In genomic region chr22:41935015-41935908, GRCh38 we compare ENCODE assay signal across 21 cellular contexts. TPM values are rescaled to one million over a fixed set of nuclear protein-coding genes. Genes with fewer than 3 reads are reported as not detected.
DNase-seq lines count a peak whose midpoint lies in the region; ATAC-seq, FAIRE-seq and TF ChIP-seq lines count a peak whose summit lies in the region.
"Had no signal": no experiment of that assay in that cellular context is flagged by ENCODE, and none has a peak within 500 bp of the region (broad histone marks: within the 10 kb centered on the region; RNA-seq: fewer than 3 reads in every experiment).

No MANE protein-coding gene starts in this region.

- H4K20me1 ChIP-seq in SU-DHL-6 (ENCODE audit: low read depth, low read length), result no peaks in the 10 kb centered on the region

- peak overlapping the region; percentile 93 for H3K27ac ChIP-seq in SU-DHL-6 (ENCODE audit: low read depth, low read length)
- no peak overlapping the region for H3K27ac ChIP-seq in CD4-positive, alpha-beta T cell (ENCODE audit: low read depth, low read length)

- no peak for ATAC-seq in CD4-positive, alpha-beta T cell (ENCODE audit: poor library complexity)
- no peak for ATAC-seq in HG03565 (IDR thresholded peaks at IDR 0.05; ENCODE audit: unreplicated experiment)
- ATAC-seq: activated CD4-positive, CD25-positive, alpha-beta regulatory T cell treated with anti-CD3 and anti-CD28 coated beads, Interleukin-2, amount 50 U/mL, for 24 hours; sciatic nerve had no signal

- peaks cover 45% of the 10 kb centered on the region for H3F3A ChIP-seq in SU-DHL-6 (ENCODE audit: insufficient read depth)

- peak in 9 of 14 donors; percentile 15 to 99 (median 25) for DNase-seq in C1 segment of cervical spinal cord (lab: John Stamatoyannopoulos, UW)
- no peak for DNase-seq in GM19239 (ENCODE audit: insufficient read length, low spot score)
- peak; percentile 47 for DNase-seq in islet precursor cell
- no peak for DNase-seq in CD4-positive, alpha-beta T cell
- DNase-seq in lower leg skin (ENCODE audit: low spot score in 2 of 2), result no peak
- DNase-seq in T-helper 9 cell, result no peak
- DNase-seq: central memory CD4-positive, alpha-beta T cell; DMS153; foreskin fibroblast; NCI-H1436; NCI-H510A treated with DMSO at 0.1 percent for 48 hours; stimulated activated CD4-positive, alpha-beta T cell treated with anti-CD3 and anti-CD28 coated beads, Interleukin-2, amount 100 ng/mL, for 48 hours had no signal

- intact Hi-C loops in CD4-positive, alpha-beta T cell (cut with DNase I, micrococcal nuclease), result no loop called here
- intact Hi-C loops in lower leg skin (cut with DNase I; ENCODE audit: low total_unique reads), result no loop called here

- no peak overlapping the region for H3K4me3 Mint-ChIP-seq in CD4-positive, alpha-beta T cell
- H3K4me3 Mint-ChIP-seq: neural crest cell had no signal

- POLR2A ChIA-PET in CD4-positive, alpha-beta T cell (lab: Charles Lee), result interaction anchor here (2.3 kb wide), 1 partner anchor 9 kb away, joined by 7 read pairs; the partner anchor contains the start of gene TNFRSF13C

- no peak overlapping the region for H2AFZ ChIP-seq in SU-DHL-6 (ENCODE audit: low read depth, low read length, severe bottlenecking)

- H3K36me3 Mint-ChIP-seq in CD4-positive, alpha-beta T cell (ENCODE audit: low read depth), result peaks cover 4% of the 10 kb centered on the region

- H3K9ac ChIP-seq in SU-DHL-6 (ENCODE audit: low read length), result peak overlapping the region; percentile 47

- H3K9me2 ChIP-seq in SU-DHL-6 (replicated peaks; ENCODE audit: insufficient read depth, low read length), result no peaks in the 10 kb centered on the region

- H3K27ac Mint-ChIP-seq in CD4-positive, alpha-beta T cell, result no peak overlapping the region

- H3K27me3 Mint-ChIP-seq in CD4-positive, alpha-beta T cell, result no peaks in the 10 kb centered on the region

- no peaks in the 10 kb centered on the region for H3K36me3 ChIP-seq in SU-DHL-6 (ENCODE audit: low read length)
- H3K36me3 ChIP-seq: tibial nerve had no signal

- H3K9me3 ChIP-seq in SU-DHL-6 (ENCODE audit: insufficient read depth, low read length), result no peaks in the 10 kb centered on the region
- no peaks in the 10 kb centered on the region for H3K9me3 ChIP-seq in CD4-positive, alpha-beta T cell (ENCODE audit: control insufficient read depth, low read length)
- H3K9me3 ChIP-seq: HAP-1, tibial nerve had no signal

- WGBS in lower leg skin, 2 donors, result 89 to 90% methylated on average over 15 to 17 of the region's 17 CpGs

- no peak for TF ChIP-seq CTCF in SU-DHL-6 (IDR thresholded peaks at IDR 0.05; ENCODE audit: insufficient read depth, low read length, poor library complexity, severe bottlenecking)
- TF ChIP-seq CTCF in CD4-positive, alpha-beta T cell (IDR thresholded peaks at IDR 0.05), result no peak
- no peak for TF ChIP-seq CTCF in lower leg skin (IDR thresholded peaks at IDR 0.05)

- H3K79me2 ChIP-seq in SU-DHL-6 (ENCODE audit: insufficient read depth, low read length), result no peaks in the 10 kb centered on the region; the same call in 1 of the 2 replicates

- FAIRE-seq in GM19239 (lab: Jason Lieb, UNC), result peak; percentile 67
- FAIRE-seq: endometrium had no signal

- H3K4me3 ChIP-seq in SU-DHL-6 (ENCODE audit: insufficient read depth, low read length, poor library complexity, severe bottlenecking) (no peak overlapping the region), lower leg skin (ENCODE audit: low read depth, poor library complexity, severe bottlenecking) (no peak overlapping the region)
- H3K4me3 ChIP-seq: HAP-1, lung, tibial nerve had no signal

- no peak for TF ChIP-seq POLR2A in lower leg skin (IDR thresholded peaks at IDR 0.05)

- H3K9me3 Mint-ChIP-seq in CD4-positive, alpha-beta T cell, result no peaks in the 10 kb centered on the region
- H3K9me3 Mint-ChIP-seq: neural crest cell had no signal

- CTCF ChIA-PET in CD4-positive, alpha-beta T cell (lab: Charles Lee), result interaction anchor here (0.8 to 6.7 kb wide), 2 partner anchors 9 to 10 kb away, joined by 3 to 63 read pairs; partner anchors contain the start of gene TNFRSF13C

- H3K27me3 ChIP-seq in SU-DHL-6 (ENCODE audit: low read length), result no peaks in the 10 kb centered on the region
- no peaks in the 10 kb centered on the region for H3K27me3 ChIP-seq in CD4-positive, alpha-beta T cell (ENCODE audit: control insufficient read depth, insufficient read depth, low read length)
- H3K27me3 ChIP-seq: tibial nerve had no signal

- peak overlapping the region; percentile 52 for H3K4me2 ChIP-seq in SU-DHL-6 (ENCODE audit: low read depth, low read length, poor library complexity, severe bottlenecking)

- H3K4me1 Mint-ChIP-seq in CD4-positive, alpha-beta T cell (ENCODE audit: low read depth), result peaks cover 18% of the 10 kb centered on the region

RNA-seq across cellular contexts. Expression of gene TNFRSF13C, which starts 8.7 kb away (rescaled TPM):
- total RNA-seq in CD4-positive, alpha-beta T cell, result 10 to 100 TPM; 12.2 to 12.9 TPM
- 1 to 10 TPM; 1.6 to 2.9 (median 1.7) TPM for total RNA-seq in lower leg skin

RNA-seq across cellular contexts. Expression of gene CENPM, which starts 11.7 kb away (rescaled TPM):
- 1 to 10 TPM; 7.6 to 8.4 TPM for total RNA-seq in CD4-positive, alpha-beta T cell
- 10 to 100 TPM in 2 of 4 donors, 1 to 10 TPM in 2; 5.9 to 20.2 (median 9.1) TPM for total RNA-seq in lower leg skin
- total RNA-seq: sciatic nerve had no signal

RNA-seq across cellular contexts. Expression of gene SHISA8, which starts 20.4 kb away (rescaled TPM):
- under 1 TPM; 0.56 to 0.60 TPM for total RNA-seq in CD4-positive, alpha-beta T cell
- 1 to 10 TPM in 2 of 4 donors, under 1 TPM in 2; 0.46 to 2.0 (median 1.0) TPM for total RNA-seq in lower leg skin

RNA-seq across cellular contexts. Expression of gene SEPTIN3, which starts 34.0 kb away (rescaled TPM):
- total RNA-seq in CD4-positive, alpha-beta T cell, result under 1 TPM; 0.20 to 0.22 TPM
- 1 to 10 TPM in 2 of 4 donors, under 1 TPM in 2; 0.76 to 1.2 (median 0.96) TPM for total RNA-seq in lower leg skin

Comparison
In these comparisons a context has a peak if more than half of its experiments do, and no peak if none do; other contexts are left out.
1. DNase-seq: peak in C1 segment of cervical spinal cord (9 of 14) and islet precursor cell (single experiment); none in GM19239 (single experiment), CD4-positive, alpha-beta T cell (0 of 10), lower leg skin (0 of 2) and T-helper 9 cell (single experiment).